Comparison of ENCODE assay signal across 19 cellular contexts in the genomic region with DNA sequence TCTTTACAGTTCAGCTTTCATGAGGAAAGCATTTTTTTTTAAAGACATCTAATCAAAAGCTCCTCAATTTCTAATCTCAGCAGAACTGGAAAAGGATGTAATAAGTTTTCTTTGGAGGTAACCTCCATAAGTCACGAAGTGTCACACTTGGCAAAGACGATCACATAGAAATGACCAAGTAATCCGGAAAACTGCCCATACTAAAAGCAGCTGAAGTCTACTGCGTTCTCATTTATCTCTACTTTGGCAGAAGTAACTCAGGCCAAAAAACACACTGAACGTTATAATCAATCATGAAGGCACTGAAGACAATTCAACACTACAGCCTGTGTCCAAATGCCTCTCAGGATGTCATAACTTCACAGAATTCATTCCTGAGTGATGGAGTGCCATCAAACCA. TPM values are rescaled to one million over a fixed set of nuclear protein-coding genes. Genes with fewer than 3 reads are reported as not detected.
A peak's percentile ranks its signal among the peaks of the same experiment; 100 is the strongest.
DNase-seq lines count a peak whose midpoint lies in the region; ATAC-seq, FAIRE-seq and TF ChIP-seq lines count a peak whose summit lies in the region.
"Had no signal": no experiment of that assay in that cellular context is flagged by ENCODE, and none has a peak within 500 bp of the region (broad histone marks: within the 10 kb centered on the region; RNA-seq: fewer than 3 reads in every experiment).

No MANE protein-coding gene starts in this region.

- TF ChIP-seq EP300 in K562 (IDR thresholded peaks at IDR 0.05; ENCODE audit: low read length): no peak
- no peak for TF ChIP-seq EP300 in upper lobe of left lung (IDR thresholded peaks at IDR 0.05)

- POLR2A ChIA-PET in K562 (lab: Yijun Ruan, JAX): interaction anchor here (1.2 kb wide), 1 partner anchor 16 kb away, joined by 3 read pairs; no protein-coding TSS in a partner anchor

- H3K4me1 ChIP-seq in K562 (replicated peaks in 1 of 2; ENCODE audit: control insufficient read depth in 2 of 2, insufficient read depth in 2 of 2, low read length in 2 of 2) (peaks cover 2 to 24% of the 10 kb centered on the region in 2 experiments; a peak in 4 of 5 replicates), upper lobe of left lung (peaks cover 16 to 63% (median 38%) of the 10 kb centered on the region in 4 donors), kidney (ENCODE audit: control insufficient read depth in 1 of 2, insufficient read depth in 1 of 2, low read depth in 1 of 2, low read length in 2 of 2) (peaks cover 0 to 2% of the 10 kb centered on the region in 2 donors)

- no peaks in the 10 kb centered on the region for H3K9me3 ChIP-seq in K562 (replicated peaks; ENCODE audit: control insufficient read depth, insufficient read depth, low read depth, low read length)
- no peaks in the 10 kb centered on the region for H3K9me3 ChIP-seq in upper lobe of left lung
- H3K9me3 ChIP-seq in kidney (ENCODE audit: control insufficient read depth in 1 of 2, low read length in 2 of 2): no peaks in the 10 kb centered on the region
- H3K9me3 ChIP-seq: BLaER1 had no signal

- no peaks in the 10 kb centered on the region for H3K79me2 ChIP-seq in K562 (ENCODE audit: control insufficient read depth, insufficient read depth, low read length)

- H3K4me2 ChIP-seq in K562 (ENCODE audit: insufficient read depth, low read length): no peak overlapping the region
- H3K4me2 ChIP-seq: BLaER1 had no signal

- no TSS peak for BruUV-seq in K562 (replicated peaks; lab: Mats Ljungman, UMichigan)

- H2AFZ ChIP-seq in K562 (ENCODE audit: low read depth, low read length): no peak overlapping the region

- intact Hi-C loops in natural killer cell (cut with micrococcal nuclease) (loop anchor here (5.0 kb wide), 1 partner anchor 38 kb away; no protein-coding TSS in a partner anchor), K562 (cut with micrococcal nuclease) (no loop called here), kidney (cut with DNase I) (no loop called here)

- no peaks in the 10 kb centered on the region for H3K27me3 Mint-ChIP-seq in T-helper 2 cell treated with Interferon-gamma antibody and Interleukin-4, amounts not matched to agents 5 μg/mL and 100 μg/mL, for 36 hours (ENCODE audit: low read depth)
- H3K27me3 Mint-ChIP-seq in natural killer cell treated with Interleukin-12 subunit alpha and Interleukin-12 subunit beta and Interleukin-15 and Interleukin-18, amount 100 ng/mL, for 72 hours: no peaks in the 10 kb centered on the region
- no peaks in the 10 kb centered on the region for H3K27me3 Mint-ChIP-seq in natural killer cell (ENCODE audit: low read depth in 2 of 2)

- no peak for TF ChIP-seq RAD21 in K562 (CRISPR knock-in tag; conservative IDR thresholded peaks at IDR 0.05 in 1 of 2, IDR thresholded peaks at IDR 0.05 in 1 of 2)

- WGBS in K562 (ENCODE audit: insufficient coverage, low coverage, missing lambda C conversion rate): 65% methylated on average over 5 of the region's 5 CpGs
- 76 to 83% methylated on average over 5 of the region's 5 CpGs for WGBS in upper lobe of left lung, 2 donors

- no peaks in the 10 kb centered on the region for H4K20me1 ChIP-seq in K562 (replicated peaks; ENCODE audit: control insufficient read depth, insufficient read depth, low read length)
- H4K20me1 ChIP-seq: BLaER1 had no signal

- no peak for TF ChIP-seq CTCF in natural killer cell (IDR thresholded peaks at IDR 0.05)
- no peak for TF ChIP-seq CTCF in K562 (IDR thresholded peaks at IDR 0.05 in 2 of 3, conservative IDR thresholded peaks at IDR 0.05 in 1 of 3; ENCODE audit: insufficient read depth in 2 of 3, low read depth in 1 of 3, low read length in 3 of 3)
- no peak for TF ChIP-seq CTCF in upper lobe of left lung (IDR thresholded peaks at IDR 0.05)
- no peak for TF ChIP-seq CTCF in kidney (IDR thresholded peaks at IDR 0.05; ENCODE audit: borderline replicate concordance, extremely low read depth, insufficient read depth)

- H3K27ac ChIP-seq in K562 (ENCODE audit: extremely low read depth, low read depth, low read length) (no peak overlapping the region), upper lobe of left lung (no peak overlapping the region), kidney (ENCODE audit: low read depth in 2 of 2, low read length in 2 of 2) (no peak overlapping the region)
- H3K27ac ChIP-seq: BLaER1 had no signal

- CTCF ChIA-PET in K562 (lab: Yijun Ruan, JAX; ENCODE audit: low intra/inter-chr PET ratio): no interaction called here

- TF ChIP-seq POLR2A in K562 (conservative IDR thresholded peaks at IDR 0.05) (no peak), upper lobe of left lung (IDR thresholded peaks at IDR 0.05) (no peak)

- H3K4me1 Mint-ChIP-seq in T-helper 2 cell treated with Interferon-gamma antibody and Interleukin-4, amounts not matched to agents 5 μg/mL and 100 μg/mL, for 36 hours (ENCODE audit: low read depth): peaks cover 67% of the 10 kb centered on the region
- H3K4me1 Mint-ChIP-seq in natural killer cell treated with Interleukin-12 subunit alpha and Interleukin-12 subunit beta and Interleukin-15 and Interleukin-18, amount 100 ng/mL, for 72 hours (ENCODE audit: low read depth in 2 of 2): peaks cover 50 to 64% of the 10 kb centered on the region in 2 donors
- peaks cover 10 to 49% of the 10 kb centered on the region in 2 donors for H3K4me1 Mint-ChIP-seq in natural killer cell

- H3K9me1 ChIP-seq in K562 (ENCODE audit: control insufficient read depth, insufficient read depth, low read length): no peaks in the 10 kb centered on the region

- H3K9ac ChIP-seq in K562 (ENCODE audit: insufficient read depth in 1 of 2, low read depth in 2 of 2, low read length in 2 of 2) (no peak overlapping the region), kidney (ENCODE audit: low read length in 2 of 2) (no peak overlapping the region)
- H3K9ac ChIP-seq: BLaER1 had no signal

- H3K27ac Mint-ChIP-seq in T-helper 2 cell treated with Interferon-gamma antibody and Interleukin-4, amounts not matched to agents 5 μg/mL and 100 μg/mL, for 36 hours: peak overlapping the region; percentile 27
- H3K27ac Mint-ChIP-seq in natural killer cell treated with Interleukin-12 subunit alpha and Interleukin-12 subunit beta and Interleukin-15 and Interleukin-18, amount 100 ng/mL, for 72 hours: peak overlapping the region; percentile 81 to 82
- no peak overlapping the region for H3K27ac Mint-ChIP-seq in natural killer cell

- FAIRE-seq in K562 (lab: Jason Lieb, UNC): no peak
- no peak for FAIRE-seq in kidney (lab: Jason Lieb, UNC)
- FAIRE-seq: GM12878, GM18507, RCC 7860 had no signal

- no peak for ATAC-seq in natural killer cell treated with Interleukin-12 subunit alpha and Interleukin-12 subunit beta and Interleukin-15 and Interleukin-18, amount 100 ng/mL, for 72 hours
- ATAC-seq in natural killer cell: no peak
- no peak for ATAC-seq in K562
- ATAC-seq in upper lobe of left lung (ENCODE audit: low FRiP score in 2 of 2): no peak

- peaks cover 53% of the 10 kb centered on the region for H3K36me3 Mint-ChIP-seq in T-helper 2 cell treated with Interferon-gamma antibody and Interleukin-4, amounts not matched to agents 5 μg/mL and 100 μg/mL, for 36 hours (ENCODE audit: low read depth)
- peaks cover 12% of the 10 kb centered on the region for H3K36me3 Mint-ChIP-seq in natural killer cell treated with Interleukin-12 subunit alpha and Interleukin-12 subunit beta and Interleukin-15 and Interleukin-18, amount 100 ng/mL, for 72 hours
- H3K36me3 Mint-ChIP-seq in natural killer cell: no peaks in the 10 kb centered on the region

- H3K27me3 ChIP-seq in K562 (ENCODE audit: control insufficient read depth in 2 of 2, insufficient read depth in 2 of 2, low read length in 2 of 2) (no peaks in the 10 kb centered on the region), upper lobe of left lung (no peaks in the 10 kb centered on the region)
- H3K27me3 ChIP-seq: BLaER1 had no signal

- no peak for DNase-seq in T-helper 2 cell treated with Interferon-gamma antibody and Interleukin-4, amounts not matched to agents 5 μg/mL and 100 μg/mL, for 36 hours (ENCODE audit: low spot score)
- DNase-seq in T-helper 2 cell (no peak), natural killer cell (no peak), K562 (ENCODE audit: extremely low read depth in 1 of 4, low spot score in 3 of 4) (no peak), upper lobe of left lung (no peak), kidney (no peak)
- DNase-seq in natural killer cell treated with Interleukin-12 subunit alpha and Interleukin-12 subunit beta and Interleukin-15 and Interleukin-18, amount 100 ng/mL, for 72 hours (ENCODE audit: low spot score): no peak
- DNase-seq in effector CD8-positive, alpha-beta T cell (lab: John Stamatoyannopoulos, UW): no peak
- DNase-seq: 8988T, Calu3, HCEC 1CT, NCI-H1417, NCI-H1930, NCI-H2171 treated with DMSO at 0.1 percent for 48 hours, NCI-H510A treated with DMSO at 0.1 percent for 48 hours had no signal

- H3K36me3 ChIP-seq in K562 (ENCODE audit: control insufficient read depth, insufficient read depth, low read length): no peaks in the 10 kb centered on the region; the same call in 2 of the 3 replicates
- H3K36me3 ChIP-seq in upper lobe of left lung: no peaks in the 10 kb centered on the region
- H3K36me3 ChIP-seq in kidney (ENCODE audit: control insufficient read depth in 1 of 2, insufficient read depth in 2 of 2, low read length in 2 of 2): no peaks in the 10 kb centered on the region

- H3K9me3 Mint-ChIP-seq in T-helper 2 cell treated with Interferon-gamma antibody and Interleukin-4, amounts not matched to agents 5 μg/mL and 100 μg/mL, for 36 hours: no peaks in the 10 kb centered on the region
- no peaks in the 10 kb centered on the region for H3K9me3 Mint-ChIP-seq in natural killer cell treated with Interleukin-12 subunit alpha and Interleukin-12 subunit beta and Interleukin-15 and Interleukin-18, amount 100 ng/mL, for 72 hours
- no peaks in the 10 kb centered on the region for H3K9me3 Mint-ChIP-seq in natural killer cell

- H3K4me3 ChIP-seq in K562: no peak overlapping the region
- H3K4me3 ChIP-seq in upper lobe of left lung: no peak overlapping the region
- H3K4me3 ChIP-seq in kidney (ENCODE audit: low read length in 2 of 2): no peak overlapping the region
- H3K4me3 ChIP-seq: BLaER1 had no signal

- no peak overlapping the region for H3K4me3 Mint-ChIP-seq in T-helper 2 cell treated with Interferon-gamma antibody and Interleukin-4, amounts not matched to agents 5 μg/mL and 100 μg/mL, for 36 hours
- no peak overlapping the region for H3K4me3 Mint-ChIP-seq in natural killer cell treated with Interleukin-12 subunit alpha and Interleukin-12 subunit beta and Interleukin-15 and Interleukin-18, amount 100 ng/mL, for 72 hours
- H3K4me3 Mint-ChIP-seq in natural killer cell: no peak overlapping the region

- in situ Hi-C loops in K562 (cut with MboI): no loop called here

RNA-seq across cellular contexts. Expression of a gene that starts 39.8 kb away (rescaled TPM):
- 100 to 1,000 TPM; 131 TPM for total RNA-seq in natural killer cell treated with Interleukin-12 subunit alpha and Interleukin-12 subunit beta and Interleukin-15 and Interleukin-18, amount 100 ng/mL, for 72 hours
- total RNA-seq in natural killer cell (10 to 100 TPM; 52.9 to 90.5 (median 67.2) TPM), K562 (2014; rRNA removed) (7.9 and 10.2 TPM in 2 replicates), K562 (2014; rRNA removed; fragmentation: Illumina TruSeq; extraction: Trizol) (7.3 and 12.3 TPM in 2 replicates), K562 (2015; rRNA removed; fragmentation: Illumina TruSeq; extraction: Trizol) (5.4 TPM in 2 replicates), K562 (2021) (19.2 and 22.5 TPM in 2 replicates), upper lobe of left lung (10 to 100 TPM; 32.8 to 65.0 (median 41.9) TPM), kidney (37.0 TPM)
- total RNA-seq in K562 (2011; cell fraction: chromatin; rRNA removed; ENCODE audit: low replicate concordance): 41.9 and 57.7 TPM in 2 replicates
- total RNA-seq in K562 (2011; cell fraction: nucleolus; rRNA removed): 29.5 and 31.2 TPM in 2 replicates
- 35.3 and 46.4 TPM in 2 replicates for total RNA-seq in K562 (2011; cell fraction: nucleoplasm; rRNA removed)
- polyA plus RNA-seq in K562 (2011; rRNA removed) (9.1 and 11.3 TPM in 2 replicates), K562 (2014; fragmentation: Illumina TruSeq; extraction: Trizol) (6.6 and 8.2 TPM in 2 replicates), K562 (2014; fragmentation: Nextera tagmentation; extraction: Ambion mirVana) (1 to 10 TPM; 2.1 to 4.3 TPM), K562 (2014; rRNA removed) (7.0 and 8.6 TPM in 2 replicates), kidney (ENCODE audit: insufficient read depth, low read depth, low replicate concordance) (2.8 TPM)
- 3.3 and 5.2 TPM in 2 replicates for polyA plus RNA-seq in K562 (2011; cell fraction: cytosol; rRNA removed)
- 9.2 and 9.7 TPM in 2 replicates for polyA plus RNA-seq in K562 (2011; cell fraction: nucleus; rRNA removed)
- 5.1 and 14.2 TPM in 2 replicates for polyA plus RNA-seq in K562 (2012)
- 8.2 and 11.4 TPM in 2 replicates for polyA minus RNA-seq in K562 (2011; rRNA and poly(A)+ RNA removed)
- 4.9 and 5.2 TPM in 2 replicates for polyA minus RNA-seq in K562 (2011; cell fraction: cytosol; rRNA and poly(A)+ RNA removed)
- 8.3 and 12.1 TPM in 2 replicates for polyA minus RNA-seq in K562 (2011; cell fraction: nucleus; rRNA and poly(A)+ RNA removed)

Comparison
In these comparisons a context has a peak if more than half of its experiments do, and no peak if none do; other contexts are left out.
1. H3K27ac Mint-ChIP-seq: peak in T-helper 2 cell treated with Interferon-gamma antibody and Interleukin-4, amounts not matched to agents 5 μg/mL and 100 μg/mL, for 36 hours (single experiment) and natural killer cell treated with Interleukin-12 subunit alpha and Interleukin-12 subunit beta and Interleukin-15 and Interleukin-18, amount 100 ng/mL, for 72 hours (2 of 2); none in natural killer cell (0 of 2).